Comparison of ENCODE assay signal across 2 cellular contexts in the genomic region with DNA sequence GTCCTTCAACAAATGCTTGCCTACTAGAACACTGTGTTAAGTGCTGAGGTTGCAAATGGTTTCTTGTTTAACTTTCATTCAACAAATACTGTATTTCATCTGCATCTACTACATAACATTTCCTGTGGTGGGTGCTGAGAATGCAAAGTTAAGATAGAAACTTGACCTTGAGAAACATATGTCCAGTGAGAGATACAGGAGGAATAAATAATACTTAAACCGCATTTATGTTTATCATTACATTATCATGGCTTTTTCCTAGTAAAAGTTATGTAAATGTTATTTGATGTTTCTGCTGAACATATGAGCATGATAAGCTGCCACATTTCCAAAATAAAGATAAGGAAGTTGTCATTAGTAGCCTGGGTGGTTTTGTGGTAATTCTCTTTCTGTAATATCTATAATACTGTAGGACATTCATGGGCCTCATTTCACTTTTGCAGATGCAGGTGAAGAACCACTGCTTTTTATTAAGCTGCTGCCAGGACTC.
TF ChIP-seq lines count a peak whose summit lies in the region.

No MANE protein-coding gene starts in this region.

TF ChIP-seq in IMR-90, 13 proteins besides CTCF, POLR2A, EP300 and RAD21 (continued from another document):
- TF ChIP-seq, protein P1, sequence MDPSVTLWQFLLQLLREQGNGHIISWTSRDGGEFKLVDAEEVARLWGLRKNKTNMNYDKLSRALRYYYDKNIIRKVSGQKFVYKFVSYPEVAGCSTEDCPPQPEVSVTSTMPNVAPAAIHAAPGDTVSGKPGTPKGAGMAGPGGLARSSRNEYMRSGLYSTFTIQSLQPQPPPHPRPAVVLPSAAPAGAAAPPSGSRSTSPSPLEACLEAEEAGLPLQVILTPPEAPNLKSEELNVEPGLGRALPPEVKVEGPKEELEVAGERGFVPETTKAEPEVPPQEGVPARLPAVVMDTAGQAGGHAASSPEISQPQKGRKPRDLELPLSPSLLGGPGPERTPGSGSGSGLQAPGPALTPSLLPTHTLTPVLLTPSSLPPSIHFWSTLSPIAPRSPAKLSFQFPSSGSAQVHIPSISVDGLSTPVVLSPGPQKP (IDR thresholded peaks at IDR 0.05; ENCODE audit: borderline replicate concordance, low read depth, low read length): no peak

TF ChIP-seq in SK-N-SH, 30 proteins besides CTCF, POLR2A, EP300 and RAD21 (continued from another document):
- TF ChIP-seq, protein P2, sequence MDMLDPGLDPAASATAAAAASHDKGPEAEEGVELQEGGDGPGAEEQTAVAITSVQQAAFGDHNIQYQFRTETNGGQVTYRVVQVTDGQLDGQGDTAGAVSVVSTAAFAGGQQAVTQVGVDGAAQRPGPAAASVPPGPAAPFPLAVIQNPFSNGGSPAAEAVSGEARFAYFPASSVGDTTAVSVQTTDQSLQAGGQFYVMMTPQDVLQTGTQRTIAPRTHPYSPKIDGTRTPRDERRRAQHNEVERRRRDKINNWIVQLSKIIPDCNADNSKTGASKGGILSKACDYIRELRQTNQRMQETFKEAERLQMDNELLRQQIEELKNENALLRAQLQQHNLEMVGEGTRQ (IDR thresholded peaks at IDR 0.05; ENCODE audit: borderline replicate concordance, low read depth, low read length): no peak
- TF ChIP-seq, protein P3, sequence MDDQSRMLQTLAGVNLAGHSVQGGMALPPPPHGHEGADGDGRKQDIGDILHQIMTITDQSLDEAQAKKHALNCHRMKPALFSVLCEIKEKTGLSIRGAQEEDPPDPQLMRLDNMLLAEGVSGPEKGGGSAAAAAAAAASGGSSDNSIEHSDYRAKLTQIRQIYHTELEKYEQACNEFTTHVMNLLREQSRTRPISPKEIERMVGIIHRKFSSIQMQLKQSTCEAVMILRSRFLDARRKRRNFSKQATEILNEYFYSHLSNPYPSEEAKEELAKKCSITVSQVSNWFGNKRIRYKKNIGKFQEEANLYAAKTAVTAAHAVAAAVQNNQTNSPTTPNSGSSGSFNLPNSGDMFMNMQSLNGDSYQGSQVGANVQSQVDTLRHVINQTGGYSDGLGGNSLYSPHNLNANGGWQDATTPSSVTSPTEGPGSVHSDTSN (IDR thresholded peaks at IDR 0.05): no peak
- TF ChIP-seq RFX5 (IDR thresholded peaks at IDR 0.05; ENCODE audit: low read length) (no peak), TAF1 (IDR thresholded peaks at IDR 0.05; ENCODE audit: borderline replicate concordance, low read depth, low read length) (no peak), FOSL2 (IDR thresholded peaks at IDR 0.05; ENCODE audit: borderline replicate concordance, low read depth) (no peak), GABPA (IDR thresholded peaks at IDR 0.05; ENCODE audit: low read depth) (no peak), GATA2 (CRISPR knock-in tag; IDR thresholded peaks at IDR 0.05) (peak; percentile 83), MXI1 (IDR thresholded peaks at IDR 0.05; ENCODE audit: low read depth, low read length) (peak; percentile 17; the same call in 1 of the 2 replicates), ELF1 (IDR thresholded peaks at IDR 0.05) (no peak), RCOR1 (IDR thresholded peaks at IDR 0.05; ENCODE audit: low read length) (peak; percentile 67; the same call in 1 of the 2 replicates), TCF12 (IDR thresholded peaks at IDR 0.05) (peak; percentile 48)
